Comparison of ENCODE assay signal across 14 cellular contexts in the genomic region with DNA sequence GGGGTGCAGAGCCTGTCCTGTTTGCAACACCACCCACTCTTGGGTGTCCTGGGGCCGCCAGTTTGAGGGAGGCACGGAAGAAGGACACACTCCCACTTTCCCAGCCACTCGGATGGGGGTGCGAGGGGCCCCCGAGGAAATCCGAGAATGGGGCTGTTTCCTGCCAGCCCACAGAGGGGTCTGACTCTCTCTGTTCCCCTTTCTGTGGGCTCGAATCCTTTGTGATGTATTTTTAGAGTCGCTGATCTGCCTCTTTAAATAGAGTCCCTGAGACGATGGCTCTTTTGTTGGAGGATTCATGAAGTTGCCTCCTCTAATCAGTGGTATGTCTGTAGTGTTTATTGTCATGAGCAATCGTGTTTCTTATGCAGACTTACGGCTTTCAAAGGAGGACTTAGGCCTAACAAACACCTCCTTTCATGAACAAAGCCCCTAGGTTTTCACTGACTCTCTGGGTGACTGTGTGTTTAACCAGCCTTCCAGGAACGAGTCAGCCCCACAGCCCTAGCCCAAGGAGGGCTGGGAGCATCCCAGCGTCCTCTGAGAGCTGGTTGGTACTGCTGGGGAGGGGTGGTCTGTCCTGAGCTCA. TPM values are rescaled to one million over a fixed set of nuclear protein-coding genes. Genes with fewer than 3 reads are reported as not detected.
DNase-seq lines count a peak whose midpoint lies in the region; ATAC-seq and TF ChIP-seq lines count a peak whose summit lies in the region.
"Had no signal": no experiment of that assay in that cellular context is flagged by ENCODE, and none has a peak within 500 bp of the region (broad histone marks: within the 10 kb centered on the region; RNA-seq: fewer than 3 reads in every experiment).

No MANE protein-coding gene starts in this region.

- no peak overlapping the region for H2BK5ac ChIP-seq in IMR-90 (ENCODE audit: low read depth, low read length, poor library complexity, severe bottlenecking)

- no peak overlapping the region for H3K23ac ChIP-seq in IMR-90 (ENCODE audit: low read depth, low read length)

- H3K9me3 ChIP-seq in IMR-90 (ENCODE audit: control insufficient read depth, insufficient read depth, low read length) (no peaks in the 10 kb centered on the region), ectodermal cell (ENCODE audit: control insufficient read depth, low read length) (no peaks in the 10 kb centered on the region), neutrophil (no peaks in the 10 kb centered on the region), WERI-Rb-1 (ENCODE audit: severe bottlenecking) (no peaks in the 10 kb centered on the region)

- in situ Hi-C loops in GM13977 (cut with MboI; ENCODE audit: low pct_unique_long_range_greater_than_20kb, low sequenced_read_pairs, unreplicated experiment) = no loop called here
- in situ Hi-C loops in IMR-90 (cut with MboI; ENCODE audit: low sequenced_read_pairs) = no loop called here

- H3K27me3 ChIP-seq in IMR-90 (ENCODE audit: control insufficient read depth, insufficient read depth, low read length) = no peaks in the 10 kb centered on the region
- H3K27me3 ChIP-seq in ectodermal cell (ENCODE audit: control insufficient read depth, insufficient read depth, low read length, poor library complexity, severe bottlenecking) = peaks cover 33% of the 10 kb centered on the region
- H3K27me3 ChIP-seq in neutrophil = peaks cover 22% of the 10 kb centered on the region
- H3K27me3 ChIP-seq in WERI-Rb-1 (ENCODE audit: insufficient read depth, low read depth, severe bottlenecking) = no peaks in the 10 kb centered on the region

- H4K5ac ChIP-seq in IMR-90 (ENCODE audit: low read depth, low read length) = no peak overlapping the region

- H3K27ac ChIP-seq in IMR-90 (ENCODE audit: insufficient read depth, low read length) = no peak overlapping the region
- H3K27ac ChIP-seq in ectodermal cell (ENCODE audit: insufficient read depth, low read depth, low read length, poor library complexity, severe bottlenecking) = peak overlapping the region; percentile 31
- peak overlapping the region; percentile 35 for H3K27ac ChIP-seq in neutrophil
- H3K27ac ChIP-seq in WERI-Rb-1 = no peak overlapping the region

- no peak overlapping the region for H2AK5ac ChIP-seq in IMR-90 (ENCODE audit: low read depth, low read length)

- H2AK9ac ChIP-seq in IMR-90 (replicated peaks; ENCODE audit: low read depth, low read length, poor library complexity) = no peak overlapping the region

- H3K36me3 ChIP-seq in IMR-90 (ENCODE audit: control insufficient read depth, insufficient read depth, low read length) = peaks cover 22% of the 10 kb centered on the region; the same call in 1 of the 2 replicates
- no peaks in the 10 kb centered on the region for H3K36me3 ChIP-seq in ectodermal cell (ENCODE audit: control insufficient read depth, insufficient read depth, low read length)
- peaks cover 94% of the 10 kb centered on the region for H3K36me3 ChIP-seq in neutrophil
- no peaks in the 10 kb centered on the region for H3K36me3 ChIP-seq in WERI-Rb-1

- no peak overlapping the region for H2BK20ac ChIP-seq in IMR-90 (ENCODE audit: low read depth, low read length)

- H3K4me1 ChIP-seq in IMR-90 (ENCODE audit: control insufficient read depth, insufficient read depth, low read length) (peaks cover 4% of the 10 kb centered on the region; the same call in 1 of the 2 replicates), ectodermal cell (ENCODE audit: control insufficient read depth, insufficient read depth, low read length) (peaks cover 31% of the 10 kb centered on the region), neutrophil (ENCODE audit: control insufficient read depth in 1 of 2, insufficient read depth in 1 of 2, low read depth in 1 of 2, low read length in 1 of 2) (peaks cover 13 to 16% of the 10 kb centered on the region in 2 experiments)

- no peaks in the 10 kb centered on the region for H3K79me1 ChIP-seq in IMR-90 (ENCODE audit: low read depth in 1 of 2, low read length in 2 of 2)

- no peak overlapping the region for H3K9ac ChIP-seq in IMR-90 (ENCODE audit: low read depth, low read length)

- dilution Hi-C loops in IMR-90 (cut with HindIII; ENCODE audit: low sequenced_read_pairs, unreplicated experiment) = no loop called here

- H3K4ac ChIP-seq in IMR-90 (ENCODE audit: low read depth, low read length) = no peak overlapping the region

- H2BK120ac ChIP-seq in IMR-90 (ENCODE audit: low read depth, low read length) = no peak overlapping the region

- H3K14ac ChIP-seq in IMR-90 (replicated peaks; ENCODE audit: low read depth, low read length) = no peak overlapping the region

- H2AFZ ChIP-seq in IMR-90 (replicated peaks; ENCODE audit: low read length, poor library complexity) = no peak overlapping the region

- no peak for TF ChIP-seq RAD21 in IMR-90 (IDR thresholded peaks at IDR 0.05; ENCODE audit: low read length)

- peak; percentile 65 for DNase-seq in GM13977 (ENCODE audit: low spot score)
- peak; percentile 27 for DNase-seq in IMR-90
- no peak for DNase-seq in EL
- DNase-seq in activated effector memory CD4-positive, alpha-beta T cell treated with Interleukin-2 at 50 U/mL for 16 hours = no peak
- no peak for DNase-seq in WERI-Rb-1
- DNase-seq: activated CD4-positive, CD25-positive, alpha-beta regulatory T cell; NCI-H187 treated with DMSO at 0.1 percent for 48 hours; stimulated activated naive CD4-positive, alpha-beta T cell treated with Interleukin-2 at 50 U/mL for 16 hours had no signal

- H3K18ac ChIP-seq in IMR-90 (ENCODE audit: low read depth, low read length) = no peak overlapping the region

- H3K4me2 ChIP-seq in IMR-90 (ENCODE audit: low read depth, low read length) = no peak overlapping the region

- 0 out of 2 replicates have a peak, but pooled peaks cover 3% of the 10 kb centered on the region for H4K20me1 ChIP-seq in IMR-90 (ENCODE audit: insufficient read depth, low read length)

- CTCF ChIA-PET in IMR-90 (lab: Yijun Ruan, JAX) = no interaction called here

- intact Hi-C loops in IMR-90 (cut with micrococcal nuclease) = loop anchor here (10.0 kb wide), 1 partner anchor 328 kb away; no protein-coding TSS in a partner anchor

- peak; percentile 30; the same call in 1 of the 2 replicates for ATAC-seq in IMR-90 (ENCODE audit: low read depth)
- ATAC-seq in GM18873 (IDR thresholded peaks at IDR 0.05; ENCODE audit: low FRiP score, unreplicated experiment) = no peak

- TF ChIP-seq CTCF in GM13977 (IDR thresholded peaks at IDR 0.05; ENCODE audit: extremely low read depth, insufficient read depth, missing control alignments) (no peak), IMR-90 (conservative IDR thresholded peaks at IDR 0.05; ENCODE audit: low read depth, low read length) (no peak), neutrophil (IDR thresholded peaks at IDR 0.05) (no peak), WERI-Rb-1 (IDR thresholded peaks at IDR 0.05; ENCODE audit: low read depth, low read length) (no peak)

- H4K91ac ChIP-seq in IMR-90 (ENCODE audit: insufficient read depth, low read depth, low read length) = no peak overlapping the region

- POLR2A ChIA-PET in IMR-90 (lab: Charles Lee; ENCODE audit: unreplicated experiment) = no interaction called here

- WGBS in IMR-90 (ENCODE audit: extremely low coverage in 2 of 2, insufficient read length in 1 of 2), 2 experiments = no CpG with 5 or more reads among the region's 13 CpGs
- whole genome bisulfite sequencing in ectodermal cell, 2 experiments = 1 to 2% methylated on average over 13 of the region's 13 CpGs

- no peak overlapping the region for H3K56ac ChIP-seq in IMR-90 (ENCODE audit: extremely low read depth, insufficient read depth, low read length)

- no peak for TF ChIP-seq POLR2A in IMR-90 (IDR thresholded peaks at IDR 0.05; ENCODE audit: low read depth, low read length)

- no peak overlapping the region for H4K8ac ChIP-seq in IMR-90 (ENCODE audit: low read depth in 2 of 2, low read length in 2 of 2)

- H3K4me3 ChIP-seq in IMR-90 (ENCODE audit: insufficient read depth, low read depth, low read length) (no peak overlapping the region), ectodermal cell (ENCODE audit: insufficient read depth, low read depth, low read length) (no peak overlapping the region), neutrophil (ENCODE audit: low read depth in 1 of 2, low read length in 1 of 2) (no peak overlapping the region), WERI-Rb-1 (ENCODE audit: low read depth, low read length) (no peak overlapping the region)

- BruUV-seq in IMR-90 (replicated peaks; lab: Mats Ljungman, UMichigan) = no TSS peak

- no peak overlapping the region for H2BK15ac ChIP-seq in IMR-90 (ENCODE audit: low read depth, low read length)

- H3K9me1 ChIP-seq in IMR-90 (ENCODE audit: insufficient read depth, low read length) = no peaks in the 10 kb centered on the region; the same call in 1 of the 2 replicates

TF ChIP-seq in IMR-90, 13 proteins besides CTCF, POLR2A, EP300 and RAD21 (continues in another document):
- TF ChIP-seq ELK1 (IDR thresholded peaks at IDR 0.05; ENCODE audit: borderline replicate concordance, low read depth, low read length) = no peak
- no peak for TF ChIP-seq SMC3 (IDR thresholded peaks at IDR 0.05; ENCODE audit: low read depth, low read length)
- TF ChIP-seq CHD1 (IDR thresholded peaks at IDR 0.05; ENCODE audit: low read depth, low read length) = no peak
- no peak for TF ChIP-seq BHLHE40 (IDR thresholded peaks at IDR 0.05; ENCODE audit: low read depth, low read length)
- no peak for TF ChIP-seq MXI1 (IDR thresholded peaks at IDR 0.05; ENCODE audit: borderline replicate concordance, low read depth, low read length)

RNA-seq across cellular contexts. Expression of gene CIBAR2, which starts 29.1 kb away (rescaled TPM):
- total RNA-seq in IMR-90 (2012; rRNA removed) = 0.18 TPM in 1 of 2 replicates, not detected in the other
- 0.16 and 0.24 TPM in 2 replicates for polyA plus RNA-seq in IMR-90 (2012; rRNA removed)
- polyA plus RNA-seq in IMR-90 (2012; cell fraction: cytosol; rRNA removed) = not detected in 2 replicates
- polyA plus RNA-seq in IMR-90 (2012; cell fraction: nucleus; rRNA removed; ENCODE audit: low replicate concordance) = 2.0 and 3.7 TPM in 2 replicates
- polyA plus RNA-seq in ectodermal cell (2013, experiment 1 of 4) = 0.41 TPM
- polyA plus RNA-seq in ectodermal cell (2013, experiment 2 of 4) = 0.46 TPM
- polyA plus RNA-seq in ectodermal cell (2013, experiment 3 of 4) = 1.3 TPM
- 0.65 TPM for polyA plus RNA-seq in ectodermal cell (2013, experiment 4 of 4)
- total RNA-seq: bronchial epithelial cell, esophagus mucosa, kidney epithelial cell had no signal

RNA-seq across cellular contexts. Expression of gene KIAA0513, which starts 55.5 kb away (rescaled TPM):
- total RNA-seq in IMR-90 (2012; rRNA removed) = 9.5 and 10.3 TPM in 2 replicates
- 9.5 and 11.4 TPM in 2 replicates for polyA plus RNA-seq in IMR-90 (2012; rRNA removed)
- 5.7 and 7.2 TPM in 2 replicates for polyA plus RNA-seq in IMR-90 (2012; cell fraction: cytosol; rRNA removed)
- polyA plus RNA-seq in IMR-90 (2012; cell fraction: nucleus; rRNA removed; ENCODE audit: low replicate concordance) = 10.8 and 15.5 TPM in 2 replicates
- polyA plus RNA-seq in ectodermal cell (2013, experiment 1 of 4) = 9.3 TPM
- polyA plus RNA-seq in ectodermal cell (2013, experiment 2 of 4) = 8.4 TPM
- polyA plus RNA-seq in ectodermal cell (2013, experiment 3 of 4) = 6.7 TPM
- 6.7 TPM for polyA plus RNA-seq in ectodermal cell (2013, experiment 4 of 4)

Comparison
In these comparisons a context has a peak if more than half of its experiments do, and no peak if none do; other contexts are left out.
1. DNase-seq: peak in GM13977 (single experiment) and IMR-90 (single experiment); none in EL (single experiment), activated effector memory CD4-positive, alpha-beta T cell treated with Interleukin-2 at 50 U/mL for 16 hours (single experiment) and WERI-Rb-1 (single experiment).
2. H3K27ac ChIP-seq: peak in ectodermal cell (single experiment) and neutrophil (single experiment); none in IMR-90 (single experiment) and WERI-Rb-1 (single experiment).